ENCODE assay signal across 1 cellular context in genomic region chr1:198934901-198935301, GRCh38.
TF ChIP-seq lines count a peak whose summit lies in the region.

No MANE protein-coding gene starts in this region.

TF ChIP-seq in GM12878, 131 proteins besides CTCF, POLR2A, EP300 and RAD21 (continued from another document and continues in another):
- no peak for TF ChIP-seq CUX1 (IDR thresholded peaks at IDR 0.05; ENCODE audit: insufficient replicate concordance, low read depth, low read length)
- TF ChIP-seq SIX5 (IDR thresholded peaks at IDR 0.05; ENCODE audit: low read depth, low read length, severe bottlenecking) = no peak
- peak; percentile 65; the same call in 1 of the 2 replicates for TF ChIP-seq NBN (IDR thresholded peaks at IDR 0.05)
- TF ChIP-seq RB1 (IDR thresholded peaks at IDR 0.05; ENCODE audit: borderline replicate concordance) = no peak
- 0 out of 2 replicates have a peak, but pooled peaks have one; percentile 7 for TF ChIP-seq SMC3 (IDR thresholded peaks at IDR 0.05; ENCODE audit: borderline replicate concordance, low read length)
- TF ChIP-seq, protein P1, sequence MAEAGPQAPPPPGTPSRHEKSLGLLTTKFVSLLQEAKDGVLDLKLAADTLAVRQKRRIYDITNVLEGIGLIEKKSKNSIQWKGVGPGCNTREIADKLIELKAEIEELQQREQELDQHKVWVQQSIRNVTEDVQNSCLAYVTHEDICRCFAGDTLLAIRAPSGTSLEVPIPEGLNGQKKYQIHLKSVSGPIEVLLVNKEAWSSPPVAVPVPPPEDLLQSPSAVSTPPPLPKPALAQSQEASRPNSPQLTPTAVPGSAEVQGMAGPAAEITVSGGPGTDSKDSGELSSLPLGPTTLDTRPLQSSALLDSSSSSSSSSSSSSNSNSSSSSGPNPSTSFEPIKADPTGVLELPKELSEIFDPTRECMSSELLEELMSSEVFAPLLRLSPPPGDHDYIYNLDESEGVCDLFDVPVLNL (IDR thresholded peaks at IDR 0.05; ENCODE audit: low read depth, low read length) = no peak
- no peak for TF ChIP-seq ZZZ3 (IDR thresholded peaks at IDR 0.05; ENCODE audit: control insufficient read depth, insufficient read length, low read depth)
- no peak for TF ChIP-seq SREBF2 (IDR thresholded peaks at IDR 0.05; ENCODE audit: low read length)
- no peak for TF ChIP-seq POLR2AphosphoS5 (IDR thresholded peaks at IDR 0.05; ENCODE audit: low read length)
- no peak for TF ChIP-seq ZSCAN29 (IDR thresholded peaks at IDR 0.05)
- TF ChIP-seq TBL1XR1 (IDR thresholded peaks at IDR 0.05; ENCODE audit: low read depth, low read length) = no peak
- no peak for TF ChIP-seq RBBP5 (conservative IDR thresholded peaks at IDR 0.05)
- TF ChIP-seq, protein P2, sequence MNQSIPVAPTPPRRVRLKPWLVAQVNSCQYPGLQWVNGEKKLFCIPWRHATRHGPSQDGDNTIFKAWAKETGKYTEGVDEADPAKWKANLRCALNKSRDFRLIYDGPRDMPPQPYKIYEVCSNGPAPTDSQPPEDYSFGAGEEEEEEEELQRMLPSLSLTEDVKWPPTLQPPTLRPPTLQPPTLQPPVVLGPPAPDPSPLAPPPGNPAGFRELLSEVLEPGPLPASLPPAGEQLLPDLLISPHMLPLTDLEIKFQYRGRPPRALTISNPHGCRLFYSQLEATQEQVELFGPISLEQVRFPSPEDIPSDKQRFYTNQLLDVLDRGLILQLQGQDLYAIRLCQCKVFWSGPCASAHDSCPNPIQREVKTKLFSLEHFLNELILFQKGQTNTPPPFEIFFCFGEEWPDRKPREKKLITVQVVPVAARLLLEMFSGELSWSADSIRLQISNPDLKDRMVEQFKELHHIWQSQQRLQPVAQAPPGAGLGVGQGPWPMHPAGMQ (IDR thresholded peaks at IDR 0.05; ENCODE audit: borderline replicate concordance) = no peak
- no peak for TF ChIP-seq BCL3 (IDR thresholded peaks at IDR 0.05; ENCODE audit: borderline replicate concordance, insufficient read depth, low read depth, low read length, poor library complexity, severe bottlenecking)
- no peak for TF ChIP-seq CBX3 (IDR thresholded peaks at IDR 0.05; ENCODE audit: borderline replicate concordance, low read depth)
- TF ChIP-seq SREBF1 (IDR thresholded peaks at IDR 0.05; ENCODE audit: low read length) = no peak
- no peak for TF ChIP-seq ZNF622 (IDR thresholded peaks at IDR 0.05)
- no peak for TF ChIP-seq CHD2 (IDR thresholded peaks at IDR 0.05; ENCODE audit: borderline replicate concordance, low read depth, low read length)
- no peak for TF ChIP-seq MXI1 (IDR thresholded peaks at IDR 0.05; ENCODE audit: low read depth, low read length)
- TF ChIP-seq STAT1 (conservative IDR thresholded peaks at IDR 0.05) = no peak
- no peak for TF ChIP-seq SRF (IDR thresholded peaks at IDR 0.05; ENCODE audit: low read depth in 2 of 2, low read length in 2 of 2)
- no peak for TF ChIP-seq BCL11A (IDR thresholded peaks at IDR 0.05; ENCODE audit: low read depth, low read length)
- no peak for TF ChIP-seq PAX8 (IDR thresholded peaks at IDR 0.05)
- no peak for TF ChIP-seq TARDBP (IDR thresholded peaks at IDR 0.05; ENCODE audit: borderline replicate concordance)
- TF ChIP-seq ZNF274 (IDR thresholded peaks at IDR 0.05; ENCODE audit: insufficient read depth, insufficient read length) = no peak
- TF ChIP-seq, protein P3, sequence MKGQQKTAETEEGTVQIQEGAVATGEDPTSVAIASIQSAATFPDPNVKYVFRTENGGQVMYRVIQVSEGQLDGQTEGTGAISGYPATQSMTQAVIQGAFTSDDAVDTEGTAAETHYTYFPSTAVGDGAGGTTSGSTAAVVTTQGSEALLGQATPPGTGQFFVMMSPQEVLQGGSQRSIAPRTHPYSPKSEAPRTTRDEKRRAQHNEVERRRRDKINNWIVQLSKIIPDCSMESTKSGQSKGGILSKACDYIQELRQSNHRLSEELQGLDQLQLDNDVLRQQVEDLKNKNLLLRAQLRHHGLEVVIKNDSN (IDR thresholded peaks at IDR 0.05; ENCODE audit: borderline replicate concordance, extremely low read length, insufficient read depth, low read depth, low read length) = no peak
- TF ChIP-seq IKZF2 (IDR thresholded peaks at IDR 0.05) = no peak; a peak in 1 of 4 replicates
- TF ChIP-seq, protein P4, sequence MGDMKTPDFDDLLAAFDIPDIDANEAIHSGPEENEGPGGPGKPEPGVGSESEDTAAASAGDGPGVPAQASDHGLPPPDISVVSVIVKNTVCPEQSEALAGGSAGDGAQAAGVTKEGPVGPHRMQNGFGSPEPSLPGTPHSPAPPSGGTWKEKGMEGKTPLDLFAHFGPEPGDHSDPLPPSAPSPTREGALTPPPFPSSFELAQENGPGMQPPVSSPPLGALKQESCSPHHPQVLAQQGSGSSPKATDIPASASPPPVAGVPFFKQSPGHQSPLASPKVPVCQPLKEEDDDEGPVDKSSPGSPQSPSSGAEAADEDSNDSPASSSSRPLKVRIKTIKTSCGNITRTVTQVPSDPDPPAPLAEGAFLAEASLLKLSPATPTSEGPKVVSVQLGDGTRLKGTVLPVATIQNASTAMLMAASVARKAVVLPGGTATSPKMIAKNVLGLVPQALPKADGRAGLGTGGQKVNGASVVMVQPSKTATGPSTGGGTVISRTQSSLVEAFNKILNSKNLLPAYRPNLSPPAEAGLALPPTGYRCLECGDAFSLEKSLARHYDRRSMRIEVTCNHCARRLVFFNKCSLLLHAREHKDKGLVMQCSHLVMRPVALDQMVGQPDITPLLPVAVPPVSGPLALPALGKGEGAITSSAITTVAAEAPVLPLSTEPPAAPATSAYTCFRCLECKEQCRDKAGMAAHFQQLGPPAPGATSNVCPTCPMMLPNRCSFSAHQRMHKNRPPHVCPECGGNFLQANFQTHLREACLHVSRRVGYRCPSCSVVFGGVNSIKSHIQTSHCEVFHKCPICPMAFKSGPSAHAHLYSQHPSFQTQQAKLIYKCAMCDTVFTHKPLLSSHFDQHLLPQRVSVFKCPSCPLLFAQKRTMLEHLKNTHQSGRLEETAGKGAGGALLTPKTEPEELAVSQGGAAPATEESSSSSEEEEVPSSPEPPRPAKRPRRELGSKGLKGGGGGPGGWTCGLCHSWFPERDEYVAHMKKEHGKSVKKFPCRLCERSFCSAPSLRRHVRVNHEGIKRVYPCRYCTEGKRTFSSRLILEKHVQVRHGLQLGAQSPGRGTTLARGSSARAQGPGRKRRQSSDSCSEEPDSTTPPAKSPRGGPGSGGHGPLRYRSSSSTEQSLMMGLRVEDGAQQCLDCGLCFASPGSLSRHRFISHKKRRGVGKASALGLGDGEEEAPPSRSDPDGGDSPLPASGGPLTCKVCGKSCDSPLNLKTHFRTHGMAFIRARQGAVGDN (IDR thresholded peaks at IDR 0.05) = no peak
- TF ChIP-seq ATF7 (IDR thresholded peaks at IDR 0.05; ENCODE audit: low read depth) = peak; percentile 98
- TF ChIP-seq NFXL1 (IDR thresholded peaks at IDR 0.05; ENCODE audit: borderline replicate concordance) = no peak
- no peak for TF ChIP-seq RELA (IDR thresholded peaks at IDR 0.05; ENCODE audit: borderline replicate concordance, partially characterized antibody)
- TF ChIP-seq CREB1 (IDR thresholded peaks at IDR 0.05; ENCODE audit: low read depth) = peak; percentile 37; the same call in 1 of the 2 replicates
- TF ChIP-seq POU2F2 (IDR thresholded peaks at IDR 0.05; ENCODE audit: borderline replicate concordance, low read depth, low read length) = no peak
- TF ChIP-seq ZBED1 (IDR thresholded peaks at IDR 0.05; ENCODE audit: borderline replicate concordance) = no peak
- no peak for TF ChIP-seq SUZ12 (IDR thresholded peaks at IDR 0.05; ENCODE audit: unreplicated experiment)
- TF ChIP-seq REST (IDR thresholded peaks at IDR 0.05; ENCODE audit: low read depth, low read length) = no peak
- TF ChIP-seq CBFB (IDR thresholded peaks at IDR 0.05; ENCODE audit: low read depth) = no peak
- no peak for TF ChIP-seq NR2C2 (IDR thresholded peaks at IDR 0.05; ENCODE audit: borderline replicate concordance, control insufficient read depth, insufficient read length, low read depth)
- TF ChIP-seq, protein P5, sequence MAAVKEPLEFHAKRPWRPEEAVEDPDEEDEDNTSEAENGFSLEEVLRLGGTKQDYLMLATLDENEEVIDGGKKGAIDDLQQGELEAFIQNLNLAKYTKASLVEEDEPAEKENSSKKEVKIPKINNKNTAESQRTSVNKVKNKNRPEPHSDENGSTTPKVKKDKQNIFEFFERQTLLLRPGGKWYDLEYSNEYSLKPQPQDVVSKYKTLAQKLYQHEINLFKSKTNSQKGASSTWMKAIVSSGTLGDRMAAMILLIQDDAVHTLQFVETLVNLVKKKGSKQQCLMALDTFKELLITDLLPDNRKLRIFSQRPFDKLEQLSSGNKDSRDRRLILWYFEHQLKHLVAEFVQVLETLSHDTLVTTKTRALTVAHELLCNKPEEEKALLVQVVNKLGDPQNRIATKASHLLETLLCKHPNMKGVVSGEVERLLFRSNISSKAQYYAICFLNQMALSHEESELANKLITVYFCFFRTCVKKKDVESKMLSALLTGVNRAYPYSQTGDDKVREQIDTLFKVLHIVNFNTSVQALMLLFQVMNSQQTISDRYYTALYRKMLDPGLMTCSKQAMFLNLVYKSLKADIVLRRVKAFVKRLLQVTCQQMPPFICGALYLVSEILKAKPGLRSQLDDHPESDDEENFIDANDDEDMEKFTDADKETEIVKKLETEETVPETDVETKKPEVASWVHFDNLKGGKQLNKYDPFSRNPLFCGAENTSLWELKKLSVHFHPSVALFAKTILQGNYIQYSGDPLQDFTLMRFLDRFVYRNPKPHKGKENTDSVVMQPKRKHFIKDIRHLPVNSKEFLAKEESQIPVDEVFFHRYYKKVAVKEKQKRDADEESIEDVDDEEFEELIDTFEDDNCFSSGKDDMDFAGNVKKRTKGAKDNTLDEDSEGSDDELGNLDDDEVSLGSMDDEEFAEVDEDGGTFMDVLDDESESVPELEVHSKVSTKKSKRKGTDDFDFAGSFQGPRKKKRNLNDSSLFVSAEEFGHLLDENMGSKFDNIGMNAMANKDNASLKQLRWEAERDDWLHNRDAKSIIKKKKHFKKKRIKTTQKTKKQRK (IDR thresholded peaks at IDR 0.05; ENCODE audit: low read depth, low read length) = no peak
- TF ChIP-seq CHD1 (IDR thresholded peaks at IDR 0.05; ENCODE audit: low read depth, low read length) = no peak
- peak; percentile 39; the same call in 1 of the 2 replicates for TF ChIP-seq CREM (IDR thresholded peaks at IDR 0.05; ENCODE audit: low read depth)
- no peak for TF ChIP-seq FOS (IDR thresholded peaks at IDR 0.05; ENCODE audit: borderline replicate concordance, extremely low read depth, insufficient read length)
- TF ChIP-seq RCOR1 (conservative IDR thresholded peaks at IDR 0.05; ENCODE audit: low read depth, low read length) = no peak
